Comparison of ENCODE assay signal across 22 cellular contexts in genomic region chr12:104709692-104710435, GRCh38.
DNase-seq lines count a peak whose midpoint lies in the region; ATAC-seq, FAIRE-seq and TF ChIP-seq lines count a peak whose summit lies in the region.
"Had no signal": no experiment of that assay in that cellular context is flagged by ENCODE, and none has a peak within 500 bp of the region (broad histone marks: within the 10 kb centered on the region; RNA-seq: fewer than 3 reads in every experiment).

No MANE protein-coding gene starts in this region.

- no peak overlapping the region for H3K27ac Mint-ChIP-seq in activated T-cell treated with anti-CD3 and anti-CD28 coated beads, Interleukin-2, amount 50 U/mL, for 72 hours
- no peak overlapping the region for H3K27ac Mint-ChIP-seq in astrocyte (ENCODE audit: unreplicated experiment)
- H3K27ac Mint-ChIP-seq: activated naive CD8-positive, alpha-beta T cell treated with anti-CD3 and anti-CD28 coated beads for 36 hours had no signal

- H3K27me3 Mint-ChIP-seq in activated T-cell treated with anti-CD3 and anti-CD28 coated beads, Interleukin-2, amount 50 U/mL, for 72 hours (ENCODE audit: low read depth): no peaks in the 10 kb centered on the region
- no peaks in the 10 kb centered on the region for H3K27me3 Mint-ChIP-seq in astrocyte (ENCODE audit: low read depth, unreplicated experiment)
- H3K27me3 Mint-ChIP-seq: activated naive CD8-positive, alpha-beta T cell treated with anti-CD3 and anti-CD28 coated beads for 36 hours had no signal

- ATAC-seq in activated T-cell treated with anti-CD3 and anti-CD28 coated beads, Interleukin-2, amount 50 U/mL, for 72 hours (replicated peaks in 1 of 2): peak; percentile 52 to 70
- ATAC-seq in left lung (peak; percentile 17), aorta (ENCODE audit: low FRiP score) (no peak), HG03039 (IDR thresholded peaks at IDR 0.05; ENCODE audit: unreplicated experiment) (no peak)
- ATAC-seq: A549 had no signal

- H3K9ac ChIP-seq in astrocyte (ENCODE audit: low read length): no peak overlapping the region

- no peaks in the 10 kb centered on the region for H3K9me3 Mint-ChIP-seq in activated T-cell treated with anti-CD3 and anti-CD28 coated beads, Interleukin-2, amount 50 U/mL, for 72 hours
- H3K9me3 Mint-ChIP-seq in astrocyte (ENCODE audit: unreplicated experiment): no peaks in the 10 kb centered on the region
- H3K9me3 Mint-ChIP-seq: activated naive CD8-positive, alpha-beta T cell treated with anti-CD3 and anti-CD28 coated beads for 36 hours had no signal

- no peaks in the 10 kb centered on the region for H3K36me3 Mint-ChIP-seq in activated T-cell treated with anti-CD3 and anti-CD28 coated beads, Interleukin-2, amount 50 U/mL, for 72 hours (ENCODE audit: insufficient read depth in 2 of 2)
- H3K36me3 Mint-ChIP-seq in astrocyte (ENCODE audit: low read depth, unreplicated experiment): peaks cover 2% of the 10 kb centered on the region
- H3K36me3 Mint-ChIP-seq: activated naive CD8-positive, alpha-beta T cell treated with anti-CD3 and anti-CD28 coated beads for 36 hours had no signal

- H4K20me1 ChIP-seq in astrocyte (ENCODE audit: insufficient read depth, low read length): peaks cover 63% of the 10 kb centered on the region

- H3K27me3 ChIP-seq in astrocyte (ENCODE audit: insufficient read depth, low read length) (no peaks in the 10 kb centered on the region), left lung (no peaks in the 10 kb centered on the region), aorta (ENCODE audit: control insufficient read depth in 1 of 2, insufficient read depth in 2 of 2, low read length in 1 of 2) (no peaks in the 10 kb centered on the region)
- H3K27me3 ChIP-seq: right lobe of liver, thyroid gland had no signal

- H3K36me3 ChIP-seq in astrocyte (ENCODE audit: insufficient read depth, low read length): no peaks in the 10 kb centered on the region
- no peaks in the 10 kb centered on the region for H3K36me3 ChIP-seq in left lung
- no peaks in the 10 kb centered on the region for H3K36me3 ChIP-seq in aorta (ENCODE audit: control insufficient read depth in 1 of 2, insufficient read depth in 2 of 2, low read length in 1 of 2)
- H3K36me3 ChIP-seq: right lobe of liver, thyroid gland had no signal

- TF ChIP-seq CTCF in astrocyte (IDR thresholded peaks at IDR 0.05; ENCODE audit: insufficient read depth, low read depth, low read length) (no peak), left lung (IDR thresholded peaks at IDR 0.05) (no peak)

- H3K4me1 ChIP-seq in astrocyte (ENCODE audit: insufficient read depth, low read length) (peaks cover 35% of the 10 kb centered on the region), left lung (peaks cover 11 to 24% of the 10 kb centered on the region in 2 donors), aorta (ENCODE audit: control insufficient read depth in 1 of 2, insufficient read depth in 2 of 2, low read length in 2 of 2) (no peaks in the 10 kb centered on the region)

- no peak overlapping the region for H2AFZ ChIP-seq in astrocyte (ENCODE audit: low read depth, low read length)

- no peak overlapping the region for H3K4me3 Mint-ChIP-seq in activated T-cell treated with anti-CD3 and anti-CD28 coated beads, Interleukin-2, amount 50 U/mL, for 72 hours
- no peak overlapping the region for H3K4me3 Mint-ChIP-seq in astrocyte (ENCODE audit: unreplicated experiment)
- H3K4me3 Mint-ChIP-seq: activated naive CD8-positive, alpha-beta T cell treated with anti-CD3 and anti-CD28 coated beads for 36 hours had no signal

- H3K27ac ChIP-seq in astrocyte (ENCODE audit: low read depth, low read length) (no peak overlapping the region), left lung (peak overlapping the region in 1 of 2 donors; percentile 14), aorta (ENCODE audit: low read depth in 1 of 2, low read length in 2 of 2) (no peak overlapping the region)
- H3K27ac ChIP-seq: right lobe of liver, thyroid gland had no signal

- H3K4me3 ChIP-seq in astrocyte (ENCODE audit: insufficient read depth, low read depth, low read length) (no peak overlapping the region), left lung (no peak overlapping the region), aorta (ENCODE audit: low read length in 2 of 2) (no peak overlapping the region)
- H3K4me3 ChIP-seq: A549, right lobe of liver, thyroid gland had no signal

- H3K4me1 Mint-ChIP-seq in activated T-cell treated with anti-CD3 and anti-CD28 coated beads, Interleukin-2, amount 50 U/mL, for 72 hours (ENCODE audit: low read depth): peaks cover 68% of the 10 kb centered on the region
- H3K4me1 Mint-ChIP-seq in astrocyte (ENCODE audit: low read depth, unreplicated experiment): peaks cover 19% of the 10 kb centered on the region

- FAIRE-seq in astrocyte (lab: Jason Lieb, UNC): peak; percentile 13
- FAIRE-seq: A549, islet of Langerhans had no signal

- no peak for DNase-seq in activated T-cell treated with anti-CD3 and anti-CD28 coated beads, Interleukin-2, amount 50 U/mL, for 72 hours
- DNase-seq in activated T-cell treated with anti-CD3 and anti-CD28 coated beads, Interleukin-2, amount 50 U/mL, for 48 hours: no peak
- DNase-seq in astrocyte (ENCODE audit: low read depth): no peak
- DNase-seq in left lung: no peak
- DNase-seq in aorta: peak; percentile 19 to 35
- DNase-seq in iPS-NIHi7 (ENCODE audit: extremely low spot score): no peak
- DNase-seq in NCI-H82 treated with DMSO at 0.1 percent for 48 hours (lab: John Stamatoyannopoulos, UW; ENCODE audit: unreplicated experiment): no peak
- DNase-seq: activated CD4-positive, CD25-positive, alpha-beta regulatory T cell; activated naive CD8-positive, alpha-beta T cell treated with anti-CD3 and anti-CD28 coated beads for 36 hours; Calu3; KG1; mesendoderm; NCI-H146; NCI-H226; right lobe of liver; Right ventricle myocardium superior; stimulated activated CD4-positive, alpha-beta T cell treated with anti-CD3 and anti-CD28 coated beads, Interleukin-4, amount 100 ng/mL, for 1 hour; stimulated activated CD8-positive, alpha-beta memory T cell treated with anti-CD3 and anti-CD28 coated beads, Interleukin-4, amount 100 ng/mL, for 48 hours; thyroid gland had no signal

- H3K9me3 ChIP-seq in astrocyte (ENCODE audit: insufficient read depth, low read depth, low read length): no peaks in the 10 kb centered on the region
- H3K9me3 ChIP-seq in left lung: no peaks in the 10 kb centered on the region
- H3K9me3 ChIP-seq in aorta (ENCODE audit: control insufficient read depth, low read length): no peaks in the 10 kb centered on the region
- H3K9me3 ChIP-seq: A549, right lobe of liver, thyroid gland had no signal

- WGBS in aorta, 2 donors: 71 to 78% methylated on average over 9 of the region's 9 CpGs

- intact Hi-C loops in left lung (cut with DNase I) (no loop called here), aorta (cut with DNase I) (loop anchor here in 1 of 2 donors (10.0 kb wide), 1 partner anchor 85 kb away; no protein-coding TSS in a partner anchor)

- H3K79me2 ChIP-seq in astrocyte (ENCODE audit: insufficient read depth, low read length): no peaks in the 10 kb centered on the region

- no peak overlapping the region for H3K4me2 ChIP-seq in astrocyte (ENCODE audit: low read length)

Comparison
In these comparisons a context has a peak if more than half of its experiments do, and no peak if none do; other contexts are left out.
1. ATAC-seq: peak in activated T-cell treated with anti-CD3 and anti-CD28 coated beads, Interleukin-2, amount 50 U/mL, for 72 hours (2 of 2) and left lung (single experiment); none in aorta (single experiment) and HG03039 (single experiment).
2. DNase-seq: peak in aorta (2 of 2); none in activated T-cell treated with anti-CD3 and anti-CD28 coated beads, Interleukin-2, amount 50 U/mL, for 72 hours (0 of 2), activated T-cell treated with anti-CD3 and anti-CD28 coated beads, Interleukin-2, amount 50 U/mL, for 48 hours (0 of 2), astrocyte (single experiment), left lung (0 of 2), iPS-NIHi7 (single experiment) and NCI-H82 treated with DMSO at 0.1 percent for 48 hours (single experiment).